In the genomic region with DNA sequence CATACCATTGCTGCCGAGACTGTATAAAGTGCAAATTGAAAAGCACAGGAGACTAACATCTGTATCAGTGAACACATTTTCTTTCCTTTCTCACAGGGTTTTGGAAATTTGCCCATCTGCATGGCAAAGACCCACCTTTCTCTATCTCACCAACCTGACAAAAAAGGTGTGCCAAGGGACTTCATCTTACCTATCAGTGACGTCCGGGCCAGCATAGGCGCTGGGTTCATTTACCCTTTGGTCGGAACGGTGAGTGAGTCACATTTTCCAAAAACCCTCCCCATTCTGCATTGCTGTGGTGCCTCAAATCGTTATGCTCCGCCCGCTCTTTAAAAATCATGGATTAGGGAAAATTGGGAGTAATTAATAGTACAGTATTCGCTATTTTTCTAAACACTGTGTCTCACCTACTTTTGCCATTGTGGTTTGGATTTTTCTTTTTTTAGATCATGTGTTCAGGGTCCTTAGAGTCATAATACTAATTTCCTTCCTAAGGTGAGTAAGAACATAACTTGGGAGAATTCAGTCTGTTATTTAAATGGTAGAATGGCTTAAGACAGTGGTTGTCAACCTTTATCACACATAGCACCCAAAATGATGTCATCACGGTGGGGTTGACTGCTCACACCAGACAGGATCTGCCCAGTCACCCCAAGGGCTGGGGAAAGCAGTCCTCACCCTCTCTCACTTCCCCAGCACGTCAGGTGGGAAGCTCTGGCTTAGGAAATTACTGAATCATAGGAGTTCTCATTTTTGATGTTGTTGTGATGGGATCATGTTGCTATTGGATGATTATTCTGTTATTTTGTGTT, we compare ENCODE assay signal across 9 cellular contexts.
DNase-seq lines count a peak whose midpoint lies in the region; ATAC-seq and TF ChIP-seq lines count a peak whose summit lies in the region.
"Had no signal": no experiment of that assay in that cellular context is flagged by ENCODE, and none has a peak within 500 bp of the region (broad histone marks: within the 10 kb centered on the region; RNA-seq: fewer than 3 reads in every experiment).

No MANE protein-coding gene starts in this region.

- CTCF ChIA-PET in PC-9 (lab: Charles Lee) = no interaction called here

- DNase-seq in Caki2 (ENCODE audit: low read depth) (peak; percentile 53), PC-9 (peak in 1 of 2 experiments; percentile 39), coronary artery (ENCODE audit: low spot score) (no peak), osteoblast (ENCODE audit: insufficient read length, low spot score, missing footprints) (no peak), caudate nucleus (lab: John Stamatoyannopoulos, UW) (no peak), NCI-H2227 treated with DMSO at 0.1 percent for 48 hours (lab: John Stamatoyannopoulos, UW) (no peak)
- no peak for DNase-seq in NK-92 treated with Interleukin-12 subunit alpha and Interleukin-12 subunit beta, amount 100 ng/mL, for 24 hours (lab: John Stamatoyannopoulos, UW)
- DNase-seq: T-cell had no signal

- H3K4me1 ChIP-seq in PC-9 (replicated peaks; ENCODE audit: insufficient read depth) (peaks cover 56% of the 10 kb centered on the region), osteoblast (ENCODE audit: insufficient read depth, low read length) (peaks cover 33% of the 10 kb centered on the region)

- in situ Hi-C loops in Caki2 (cut with HindIII; ENCODE audit: low pct_unique_long_range_greater_than_20kb, low sequenced_read_pairs) = no loop called here

- H3K9me3 ChIP-seq in PC-9 (ENCODE audit: insufficient read depth, low read depth) (no peaks in the 10 kb centered on the region), osteoblast (ENCODE audit: low read depth, low read length) (no peaks in the 10 kb centered on the region)

- POLR2A ChIA-PET in PC-9 (lab: Charles Lee; ENCODE audit: unreplicated experiment) = no interaction called here

- H3K27ac ChIP-seq in PC-9 = peak overlapping the region; percentile 93
- H3K27ac ChIP-seq in coronary artery = peak overlapping the region; percentile 86 to 91
- H3K27ac ChIP-seq in osteoblast (ENCODE audit: low read depth, low read length) = peak overlapping the region; percentile 85
- no peak overlapping the region for H3K27ac ChIP-seq in caudate nucleus (ENCODE audit: low read depth, low read length)

- H3K4me3 ChIP-seq in PC-9 (no peak overlapping the region), coronary artery (no peak overlapping the region), osteoblast (ENCODE audit: insufficient read depth, low read length) (no peak overlapping the region)

- H2AFZ ChIP-seq in PC-9 (no peak overlapping the region), osteoblast (ENCODE audit: low read length) (no peak overlapping the region)

- no peaks in the 10 kb centered on the region for H3K27me3 ChIP-seq in PC-9 (ENCODE audit: insufficient read depth, low read depth)
- no peaks in the 10 kb centered on the region for H3K27me3 ChIP-seq in osteoblast (ENCODE audit: insufficient read depth, low read length)

- no peak for ATAC-seq in HG03571 (IDR thresholded peaks at IDR 0.05; ENCODE audit: unreplicated experiment)
- ATAC-seq: T-cell had no signal

- H3K4me2 ChIP-seq in PC-9 = peak overlapping the region; percentile 30
- no peak overlapping the region for H3K4me2 ChIP-seq in osteoblast (ENCODE audit: insufficient read depth, low read length)

- TSS peak; percentile 89 for BruUV-seq in PC-9 (replicated peaks; lab: Mats Ljungman, UMichigan)

- H3K79me2 ChIP-seq in PC-9 (ENCODE audit: low read depth) = no peaks in the 10 kb centered on the region; the same call in 1 of the 2 replicates
- H3K79me2 ChIP-seq in osteoblast (ENCODE audit: insufficient read depth, low read length) = no peaks in the 10 kb centered on the region

- TF ChIP-seq CTCF in PC-9 (conservative IDR thresholded peaks at IDR 0.05) = no peak
- no peak for TF ChIP-seq CTCF in coronary artery (IDR thresholded peaks at IDR 0.05)
- TF ChIP-seq CTCF in osteoblast (IDR thresholded peaks at IDR 0.05; ENCODE audit: extremely low read depth, low read depth, low read length) = no peak

- intact Hi-C loops in PC-9 (cut with micrococcal nuclease; ENCODE audit: unreplicated experiment) = no loop called here

- H4K20me1 ChIP-seq in PC-9 (ENCODE audit: insufficient read depth) (no peaks in the 10 kb centered on the region), osteoblast (ENCODE audit: insufficient read depth, low read length) (no peaks in the 10 kb centered on the region)

- H3K9me2 ChIP-seq in PC-9 (ENCODE audit: insufficient read depth) = no peaks in the 10 kb centered on the region

- peaks cover 37% of the 10 kb centered on the region for H3K36me3 ChIP-seq in PC-9 (ENCODE audit: low read depth)
- H3K36me3 ChIP-seq in osteoblast (ENCODE audit: insufficient read depth, low read length) = peaks cover 26% of the 10 kb centered on the region

- H3F3A ChIP-seq in PC-9 (ENCODE audit: insufficient read depth, low read depth) = peaks cover 46% of the 10 kb centered on the region
